ENCODE assay signal across 8 cellular contexts in genomic region chrX:101347859-101348451, GRCh38. TPM values are rescaled to one million over a fixed set of nuclear protein-coding genes. Genes with fewer than 3 reads are reported as not detected.
DNase-seq lines count a peak whose midpoint lies in the region; ATAC-seq and TF ChIP-seq lines count a peak whose summit lies in the region.

No MANE protein-coding gene starts in this region.

- no peaks in the 10 kb centered on the region for H3K9me2 ChIP-seq in OCI-LY1 (ENCODE audit: low read depth, low read length)

- H3K4me1 ChIP-seq in OCI-LY1 (ENCODE audit: insufficient read depth, low read length, severe bottlenecking) = peaks cover 20% of the 10 kb centered on the region
- H3K4me1 ChIP-seq in endocrine pancreas (ENCODE audit: control insufficient read depth, insufficient read depth, low read length) = no peaks in the 10 kb centered on the region
- no peaks in the 10 kb centered on the region for H3K4me1 ChIP-seq in mucosa of rectum (ENCODE audit: control insufficient read depth in 2 of 2, insufficient read depth in 2 of 2, low read length in 2 of 2)

- intact Hi-C loops in CD4-positive, alpha-beta T cell (cut with DNase I, micrococcal nuclease) = loop anchor here (2.0 to 5.0 kb wide), 3 partner anchors 43 to 69 kb away; partner anchors contain the start of genes GLA (in 1 of the 2), HNRNPH2 (in 1 of the 2) and RPL36A (in 1 of the 2)

- CTCF ChIA-PET in CD4-positive, alpha-beta T cell (lab: Charles Lee) = interaction anchor here (5.0 kb wide), 1 partner anchor 42 kb away, joined by 26 read pairs; the partner anchor contains the start of gene RPL36A

- TF ChIP-seq CTCF in CD4-positive, alpha-beta T cell (IDR thresholded peaks at IDR 0.05) = no peak
- TF ChIP-seq CTCF in OCI-LY1 (IDR thresholded peaks at IDR 0.05; ENCODE audit: low read length) = no peak

- H3K36me3 ChIP-seq in OCI-LY1 (ENCODE audit: insufficient read depth, low read length) (peaks cover 24% of the 10 kb centered on the region), endocrine pancreas (ENCODE audit: control insufficient read depth, insufficient read depth, low read length) (no peaks in the 10 kb centered on the region), mucosa of rectum (ENCODE audit: control insufficient read depth in 2 of 2, insufficient read depth in 2 of 2, low read length in 2 of 2) (no peaks in the 10 kb centered on the region)

- H3K27me3 ChIP-seq in CD4-positive, alpha-beta T cell (ENCODE audit: control insufficient read depth, insufficient read depth, low read length) = no peaks in the 10 kb centered on the region
- no peaks in the 10 kb centered on the region for H3K27me3 ChIP-seq in OCI-LY1 (ENCODE audit: insufficient read depth, low read length)
- no peaks in the 10 kb centered on the region for H3K27me3 ChIP-seq in endocrine pancreas (ENCODE audit: control insufficient read depth, insufficient read depth, low read length)
- H3K27me3 ChIP-seq in mucosa of rectum (ENCODE audit: control insufficient read depth in 2 of 2, insufficient read depth in 2 of 2, low read length in 2 of 2) = no peaks in the 10 kb centered on the region

- no peaks in the 10 kb centered on the region for H3K27me3 Mint-ChIP-seq in CD4-positive, alpha-beta T cell

- no peak overlapping the region for H2AFZ ChIP-seq in OCI-LY1 (ENCODE audit: low read length)

- H3F3A ChIP-seq in OCI-LY1 (ENCODE audit: insufficient read depth, low read length) = no peaks in the 10 kb centered on the region

- peaks cover 21% of the 10 kb centered on the region for H3K79me2 ChIP-seq in OCI-LY1 (ENCODE audit: insufficient read depth, low read length)

- H3K4me3 ChIP-seq in OCI-LY1 (ENCODE audit: low read depth, low read length, poor library complexity, severe bottlenecking) (peak overlapping the region; percentile 95), endocrine pancreas (ENCODE audit: control insufficient read depth, insufficient read depth, low read length) (peak overlapping the region; percentile 67), mucosa of rectum (ENCODE audit: low read length in 2 of 2) (peak overlapping the region; percentile 81 to 87)

- H4K20me1 ChIP-seq in OCI-LY1 (ENCODE audit: insufficient read depth, low read length) = no peaks in the 10 kb centered on the region

- no peaks in the 10 kb centered on the region for H3K9me3 Mint-ChIP-seq in CD4-positive, alpha-beta T cell

- peaks cover 18% of the 10 kb centered on the region for H3K36me3 Mint-ChIP-seq in CD4-positive, alpha-beta T cell (ENCODE audit: low read depth)

- ATAC-seq in CD4-positive, alpha-beta T cell (ENCODE audit: poor library complexity) = no peak
- peak; percentile 2 for ATAC-seq in GM21619 (IDR thresholded peaks at IDR 0.05; ENCODE audit: unreplicated experiment)

- no peaks in the 10 kb centered on the region for H3K9me3 ChIP-seq in CD4-positive, alpha-beta T cell (ENCODE audit: control insufficient read depth, low read length)
- H3K9me3 ChIP-seq in OCI-LY1 (ENCODE audit: low read length) = no peaks in the 10 kb centered on the region
- H3K9me3 ChIP-seq in endocrine pancreas (ENCODE audit: control insufficient read depth, low read length) = no peaks in the 10 kb centered on the region
- H3K9me3 ChIP-seq in mucosa of rectum (ENCODE audit: control insufficient read depth in 2 of 2, low read length in 2 of 2) = no peaks in the 10 kb centered on the region

- H3K4me3 Mint-ChIP-seq in CD4-positive, alpha-beta T cell = peak overlapping the region; percentile 92

- peak overlapping the region; percentile 88 for H3K27ac Mint-ChIP-seq in CD4-positive, alpha-beta T cell

- peak in 1 of 10 experiments; percentile 4 for DNase-seq in CD4-positive, alpha-beta T cell
- DNase-seq in activated gamma-delta T cell (lab: John Stamatoyannopoulos, UW) (no peak), middle frontal gyrus (ENCODE audit: extremely low spot score, low spot score) (no peak), AML-193 (lab: John Stamatoyannopoulos, UW) (no peak)

- peaks cover 19% of the 10 kb centered on the region for H3K4me1 Mint-ChIP-seq in CD4-positive, alpha-beta T cell (ENCODE audit: low read depth)

- POLR2A ChIA-PET in CD4-positive, alpha-beta T cell (lab: Charles Lee) = interaction anchor here (0.5 to 2.6 kb wide), 3 partner anchors 43 to 584 kb away, joined by 3 to 18 read pairs (median 9); partner anchors contain the start of genes RPL36A and ZMAT1

- peak overlapping the region; percentile 93 for H3K9ac ChIP-seq in OCI-LY1 (ENCODE audit: low read length)
- peak overlapping the region; percentile 72 for H3K9ac ChIP-seq in endocrine pancreas (ENCODE audit: control insufficient read depth, insufficient read depth, low read length)
- H3K9ac ChIP-seq in mucosa of rectum (ENCODE audit: low read depth in 1 of 2, low read length in 2 of 2) = peak overlapping the region; percentile 63 to 74

- H3K27ac ChIP-seq in CD4-positive, alpha-beta T cell (ENCODE audit: low read depth, low read length) = peak overlapping the region; percentile 67
- H3K27ac ChIP-seq in OCI-LY1 (ENCODE audit: low read depth, low read length, poor library complexity, severe bottlenecking) (no peak overlapping the region), mucosa of rectum (ENCODE audit: low read depth in 2 of 2, low read length in 2 of 2) (peak overlapping the region; percentile 34 to 87)

- peak overlapping the region; percentile 96 for H3K4me2 ChIP-seq in OCI-LY1 (ENCODE audit: low read length)

RNA-seq across cellular contexts. Expression of gene TIMM8A, which starts 0.6 kb away (rescaled TPM):
- total RNA-seq in CD4-positive, alpha-beta T cell = 1 to 10 TPM; 5.0 to 6.4 TPM

RNA-seq across cellular contexts. Expression of gene BTK, which starts 38.0 kb away (rescaled TPM):
- total RNA-seq in CD4-positive, alpha-beta T cell = under 1 TPM; 0.42 to 0.49 TPM

RNA-seq across cellular contexts. Expression of gene RPL36A, which starts 42.9 kb away (rescaled TPM):
- 100 to 1,000 TPM; 417 to 536 TPM for total RNA-seq in CD4-positive, alpha-beta T cell

RNA-seq across cellular contexts. Expression of gene TAF7L, which starts 56.8 kb away (rescaled TPM):
- total RNA-seq in CD4-positive, alpha-beta T cell = not detected

RNA-seq across cellular contexts. Expression of gene GLA, which starts 59.8 kb away (rescaled TPM):
- 10 to 100 TPM; 26.6 to 26.8 TPM for total RNA-seq in CD4-positive, alpha-beta T cell
